ENCODE assay signal across 1 cellular context in genomic region chr1:161725888-161726630, GRCh38.
TF ChIP-seq lines count a peak whose summit lies in the region.

No MANE protein-coding gene starts in this region.

TF ChIP-seq in K562, 482 proteins besides CTCF, POLR2A, EP300 and RAD21 (continued from another document and continues in another):
- no peak for TF ChIP-seq ARID4B (CRISPR knock-in tag; IDR thresholded peaks at IDR 0.05)
- TF ChIP-seq MNT (conservative IDR thresholded peaks at IDR 0.05) = peak in 1 of 2 experiments; percentile 37; a peak in 2 of 4 replicates
- TF ChIP-seq BCOR (IDR thresholded peaks at IDR 0.05) = no peak
- no peak for TF ChIP-seq SAP30 (IDR thresholded peaks at IDR 0.05; ENCODE audit: borderline replicate concordance, insufficient read depth, low read depth, low read length, poor library complexity, severe bottlenecking)
- no peak for TF ChIP-seq NFXL1 (CRISPR knock-in tag; IDR thresholded peaks at IDR 0.05)
- TF ChIP-seq RBM34 (IDR thresholded peaks at IDR 0.05; ENCODE audit: borderline replicate concordance, insufficient read depth, low read length) = no peak
- TF ChIP-seq YBX1 (IDR thresholded peaks at IDR 0.05) = no peak
- no peak for TF ChIP-seq ZNF764 (CRISPR knock-in tag; IDR thresholded peaks at IDR 0.05; ENCODE audit: low read depth)
- TF ChIP-seq POLR2H (tag; IDR thresholded peaks at IDR 0.05; ENCODE audit: low read depth) = no peak
- no peak for TF ChIP-seq RNF2 (IDR thresholded peaks at IDR 0.05)
- no peak for TF ChIP-seq SAFB (IDR thresholded peaks at IDR 0.05; ENCODE audit: borderline replicate concordance, low read depth, low read length)
- TF ChIP-seq PCBP2 (IDR thresholded peaks at IDR 0.05; ENCODE audit: low read depth, low read length, poor library complexity, severe bottlenecking) = no peak
- TF ChIP-seq HIVEP1 (CRISPR knock-in tag; IDR thresholded peaks at IDR 0.05) = no peak
- no peak for TF ChIP-seq ZNF431 (CRISPR knock-in tag; IDR thresholded peaks at IDR 0.05)
- TF ChIP-seq MLLT1 (IDR thresholded peaks at IDR 0.05) = peak in 1 of 2 experiments; percentile 4; a peak in 2 of 4 replicates
- TF ChIP-seq ZNF518B (CRISPR knock-in tag; IDR thresholded peaks at IDR 0.05) = no peak
- TF ChIP-seq PREB (CRISPR knock-in tag; IDR thresholded peaks at IDR 0.05) = no peak
- no peak for TF ChIP-seq ZC3H4 (CRISPR knock-in tag; IDR thresholded peaks at IDR 0.05; ENCODE audit: borderline replicate concordance)
- no peak for TF ChIP-seq PHB (CRISPR knock-in tag; IDR thresholded peaks at IDR 0.05)
- no peak for TF ChIP-seq ZNF561 (CRISPR knock-in tag; conservative IDR thresholded peaks at IDR 0.05)
- no peak for TF ChIP-seq ZNF165 (CRISPR knock-in tag; IDR thresholded peaks at IDR 0.05; ENCODE audit: borderline replicate concordance)
- TF ChIP-seq ZNF3 (CRISPR knock-in tag; IDR thresholded peaks at IDR 0.05) = no peak
- no peak for TF ChIP-seq ZNF449 (CRISPR knock-in tag; IDR thresholded peaks at IDR 0.05)
- TF ChIP-seq PKNOX1 (IDR thresholded peaks at IDR 0.05) = no peak
- TF ChIP-seq NUFIP1 (IDR thresholded peaks at IDR 0.05; ENCODE audit: partially characterized antibody) = no peak
- TF ChIP-seq MBD2 (IDR thresholded peaks at IDR 0.05; ENCODE audit: borderline replicate concordance, low read depth) = 0 out of 2 replicates have a peak, but pooled peaks have one; percentile 8
- TF ChIP-seq ZNF512 (tag; IDR thresholded peaks at IDR 0.05) = no peak
- no peak for TF ChIP-seq HDAC6 (IDR thresholded peaks at IDR 0.05; ENCODE audit: low read depth, low read length)
- TF ChIP-seq PRDM10 (IDR thresholded peaks at IDR 0.05; ENCODE audit: partially characterized antibody) = no peak
- no peak for TF ChIP-seq CBX3 (IDR thresholded peaks at IDR 0.05; ENCODE audit: borderline replicate concordance in 1 of 2, low read length in 2 of 2)
- TF ChIP-seq DMBX1 (CRISPR knock-in tag; IDR thresholded peaks at IDR 0.05; ENCODE audit: borderline replicate concordance) = no peak
- TF ChIP-seq BHLHE40 (IDR thresholded peaks at IDR 0.05; ENCODE audit: low read length) = no peak; the same call in 1 of the 2 replicates
- no peak for TF ChIP-seq SOX6 (IDR thresholded peaks at IDR 0.05)
- no peak for TF ChIP-seq ARHGAP35 (IDR thresholded peaks at IDR 0.05; ENCODE audit: partially characterized antibody)
- TF ChIP-seq ZBTB49 (CRISPR knock-in tag; IDR thresholded peaks at IDR 0.05; ENCODE audit: borderline replicate concordance) = no peak
